ENCODE assay signal across 8 cellular contexts in the genomic region with DNA sequence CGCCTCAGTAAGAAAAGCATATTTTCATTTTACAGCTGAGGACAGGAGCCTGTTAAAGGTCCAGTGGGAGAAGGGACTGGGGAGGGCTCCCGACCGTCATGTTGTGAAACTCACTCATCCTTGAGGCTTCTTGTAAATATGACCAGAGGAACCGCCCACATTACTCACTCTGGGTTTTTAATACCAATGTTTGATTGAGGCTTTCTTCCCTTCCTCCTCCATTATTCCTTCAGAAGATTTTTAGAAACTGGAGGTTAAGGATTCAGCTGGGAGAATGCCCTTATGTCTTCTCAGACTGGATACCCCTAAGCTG.
DNase-seq lines count a peak whose midpoint lies in the region; ATAC-seq and TF ChIP-seq lines count a peak whose summit lies in the region.

No MANE protein-coding gene starts in this region.

- H3K27ac Mint-ChIP-seq in activated T-cell treated with anti-CD3 and anti-CD28 coated beads, Interleukin-2, amount 50 U/mL, for 24 hours: no peak overlapping the region

- WGBS in gastroesophageal sphincter (ENCODE audit: low coverage in 1 of 2), 2 donors: 30 to 61% methylated on average over 4 of the region's 4 CpGs

- H3K4me1 ChIP-seq in gastroesophageal sphincter: no peaks in the 10 kb centered on the region

- peaks cover 0 to 26% of the 10 kb centered on the region in 2 donors for H3K36me3 ChIP-seq in gastroesophageal sphincter

- no peak overlapping the region for H3K4me3 ChIP-seq in gastroesophageal sphincter

- peaks cover 17% of the 10 kb centered on the region for H3K4me1 Mint-ChIP-seq in activated T-cell treated with anti-CD3 and anti-CD28 coated beads, Interleukin-2, amount 50 U/mL, for 24 hours (ENCODE audit: low read depth)

- peaks cover 35% of the 10 kb centered on the region for H3K36me3 Mint-ChIP-seq in activated T-cell treated with anti-CD3 and anti-CD28 coated beads, Interleukin-2, amount 50 U/mL, for 24 hours (ENCODE audit: low read depth)

- DNase-seq in Daoy (ENCODE audit: low read depth): peak; percentile 32
- DNase-seq in HT1080 (ENCODE audit: low read depth): peak; percentile 34
- DNase-seq in activated T-cell treated with anti-CD3 and anti-CD28 coated beads, Interleukin-2, amount 50 U/mL, for 24 hours: no peak
- no peak for DNase-seq in NCI-H774 (lab: John Stamatoyannopoulos, UW)
- DNase-seq in GOT3 (lab: John Stamatoyannopoulos, UW): no peak
- no peak for DNase-seq in activated naive CD4-positive, alpha-beta T cell treated with Interleukin-2 at 50 U/mL for 16 hours

- H3K27ac ChIP-seq in gastroesophageal sphincter: no peak overlapping the region

- no peak for TF ChIP-seq CTCF in gastroesophageal sphincter (IDR thresholded peaks at IDR 0.05)

- TF ChIP-seq EP300 in gastroesophageal sphincter (IDR thresholded peaks at IDR 0.05): no peak

- no peaks in the 10 kb centered on the region for H3K27me3 ChIP-seq in gastroesophageal sphincter

- H3K9me3 Mint-ChIP-seq in activated T-cell treated with anti-CD3 and anti-CD28 coated beads, Interleukin-2, amount 50 U/mL, for 24 hours: no peaks in the 10 kb centered on the region

- no peak for TF ChIP-seq POLR2A in gastroesophageal sphincter (IDR thresholded peaks at IDR 0.05)

- H3K27me3 Mint-ChIP-seq in activated T-cell treated with anti-CD3 and anti-CD28 coated beads, Interleukin-2, amount 50 U/mL, for 24 hours: no peaks in the 10 kb centered on the region

- ATAC-seq in GM21529 (IDR thresholded peaks at IDR 0.05; ENCODE audit: unreplicated experiment) (peak; percentile 63), gastroesophageal sphincter (peak; percentile 38)

- no peaks in the 10 kb centered on the region for H3K9me3 ChIP-seq in gastroesophageal sphincter

- no peak overlapping the region for H3K4me3 Mint-ChIP-seq in activated T-cell treated with anti-CD3 and anti-CD28 coated beads, Interleukin-2, amount 50 U/mL, for 24 hours

Comparison
In these comparisons a context has a peak if more than half of its experiments do, and no peak if none do; other contexts are left out.
1. DNase-seq: peak in Daoy (single experiment) and HT1080 (single experiment); none in activated T-cell treated with anti-CD3 and anti-CD28 coated beads, Interleukin-2, amount 50 U/mL, for 24 hours (single experiment), NCI-H774 (single experiment), GOT3 (single experiment) and activated naive CD4-positive, alpha-beta T cell treated with Interleukin-2 at 50 U/mL for 16 hours (single experiment).